9 cellular contexts compared by ENCODE assay signal in genomic region chr2:127355407-127356008, GRCh38. TPM values are rescaled to one million over a fixed set of nuclear protein-coding genes. Genes with fewer than 3 reads are reported as not detected.
DNase-seq lines count a peak whose midpoint lies in the region; ATAC-seq and TF ChIP-seq lines count a peak whose summit lies in the region.
"Had no signal": no experiment of that assay in that cellular context is flagged by ENCODE, and none has a peak within 500 bp of the region (broad histone marks: within the 10 kb centered on the region; RNA-seq: fewer than 3 reads in every experiment).

No MANE protein-coding gene starts in this region.

- H3K4me1 ChIP-seq in left lung (peaks cover 6 to 35% of the 10 kb centered on the region in 2 donors), HAP-1 (peaks cover 20% of the 10 kb centered on the region)

- H3K27me3 Mint-ChIP-seq in HFFc6 (ENCODE audit: insufficient read depth): no peaks in the 10 kb centered on the region; the same call in 1 of the 2 replicates

- H3K27ac Mint-ChIP-seq in HFFc6: no peak overlapping the region
- H3K27ac Mint-ChIP-seq: T-helper 1 cell treated with Interleukin-12 subunit alpha and Interleukin-12 subunit beta and Interleukin-4 antibody, amounts not matched to agents 30 μg/mL and 1 μg/mL, for 36 hours had no signal

- H3K4me3 ChIP-seq in left lung: no peak overlapping the region
- no peak overlapping the region for H3K4me3 ChIP-seq in HAP-1

- H3K9me3 Mint-ChIP-seq in HFFc6: no peaks in the 10 kb centered on the region
- H3K9me3 Mint-ChIP-seq: T-helper 1 cell treated with Interleukin-12 subunit alpha and Interleukin-12 subunit beta and Interleukin-4 antibody, amounts not matched to agents 30 μg/mL and 1 μg/mL, for 36 hours had no signal

- H3K27me3 ChIP-seq in left lung: no peaks in the 10 kb centered on the region
- H3K27me3 ChIP-seq in HAP-1 (ENCODE audit: low read depth): no peaks in the 10 kb centered on the region

- H3K27ac ChIP-seq in left lung: no peak overlapping the region

- no peaks in the 10 kb centered on the region for H3K36me3 ChIP-seq in left lung
- no peaks in the 10 kb centered on the region; the same call in 1 of the 2 replicates for H3K36me3 ChIP-seq in HAP-1 (replicated peaks)

- in situ Hi-C loops in HAP-1 (cut with MboI; ENCODE audit: low sequenced_read_pairs): no loop called here

- no peaks in the 10 kb centered on the region for H3K9me3 ChIP-seq in left lung
- no peaks in the 10 kb centered on the region for H3K9me3 ChIP-seq in HAP-1

- intact Hi-C loops in left lung (cut with DNase I): no loop called here

- DNase-seq in DMS53 (lab: John Stamatoyannopoulos, UW) (peak; percentile 59), HFFc6 (peak; percentile 6), left lung (no peak), HAP-1 (ENCODE audit: low spot score in 2 of 2) (no peak), HuH-7 (ENCODE audit: low spot score) (no peak), NCI-H2029 treated with DMSO at 0.1 percent for 48 hours (lab: John Stamatoyannopoulos, UW) (no peak)
- peak; percentile 28 for DNase-seq in activated CD8-positive, alpha-beta memory T cell treated with anti-CD3 and anti-CD28 coated beads, Interleukin-2, amount 50 U/mL, for 4 hours

- H3K4me3 Mint-ChIP-seq in HFFc6: no peak overlapping the region
- H3K4me3 Mint-ChIP-seq: T-helper 1 cell treated with Interleukin-12 subunit alpha and Interleukin-12 subunit beta and Interleukin-4 antibody, amounts not matched to agents 30 μg/mL and 1 μg/mL, for 36 hours had no signal

- ATAC-seq in left lung (peak; percentile 50), HG02588 (IDR thresholded peaks at IDR 0.05; ENCODE audit: unreplicated experiment) (no peak)

- H3K4me1 Mint-ChIP-seq in HFFc6 (ENCODE audit: low read depth): peaks cover 36% of the 10 kb centered on the region

- no peaks in the 10 kb centered on the region for H3K36me3 Mint-ChIP-seq in HFFc6 (ENCODE audit: low read depth)

- TF ChIP-seq CTCF in HFFc6 (IDR thresholded peaks at IDR 0.05): peak; percentile 85
- TF ChIP-seq CTCF in left lung (IDR thresholded peaks at IDR 0.05): peak; percentile 31 to 47

RNA-seq across cellular contexts. Expression of gene MAP3K2, which starts 32.3 kb away (rescaled TPM):
- 10 to 100 TPM; 38.5 to 44.2 (median 40.1) TPM for total RNA-seq in HFFc6 (2021; fragmentation: NEBNext Ultra II Directional; extraction: Animal tissue kit (Norgen Biotek cat#: 25700))
- 10 to 100 TPM; 61.4 to 84.9 TPM for total RNA-seq in left lung

Comparison
In these comparisons a context has a peak if more than half of its experiments do, and no peak if none do; other contexts are left out.
1. DNase-seq: peak in DMS53 (single experiment), HFFc6 (single experiment) and activated CD8-positive, alpha-beta memory T cell treated with anti-CD3 and anti-CD28 coated beads, Interleukin-2, amount 50 U/mL, for 4 hours (single experiment); none in left lung (0 of 2), HAP-1 (0 of 2), HuH-7 (single experiment) and NCI-H2029 treated with DMSO at 0.1 percent for 48 hours (single experiment).